36 cellular contexts compared by ENCODE assay signal in the genomic region with DNA sequence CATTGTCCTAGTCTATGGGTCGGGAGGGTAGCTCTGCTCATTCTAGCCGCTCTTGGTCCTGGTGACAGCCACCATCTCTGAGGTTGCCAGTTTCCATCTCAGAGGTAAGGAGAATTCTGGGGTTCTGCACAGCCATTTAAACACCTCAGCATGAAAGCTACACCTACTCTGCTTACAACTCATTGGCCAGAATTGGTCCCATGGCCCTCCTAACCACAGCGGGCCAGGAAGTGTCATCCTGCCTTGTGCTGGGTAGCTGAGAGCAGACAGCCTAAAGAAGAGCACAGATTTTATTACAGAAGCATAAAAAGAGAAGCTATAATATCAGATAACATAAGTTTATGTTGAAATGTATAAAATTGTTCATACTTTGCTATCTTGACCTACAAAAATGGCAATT.
"Had no signal": no experiment of that assay in that cellular context is flagged by ENCODE, and none has a peak within 500 bp of the region (broad histone marks: within the 10 kb centered on the region; RNA-seq: fewer than 3 reads in every experiment).

No MANE protein-coding gene starts in this region.

- H3K27ac Mint-ChIP-seq: activated B cell treated with CpG ODN at 0.5 μM for 24 hours; activated CD4-positive, alpha-beta memory T cell treated with anti-CD3 and anti-CD28 coated beads, Interleukin-2, amount 10 ng/mL, durations not matched to agents 7 days and 5 days; activated CD4-positive, alpha-beta T cell treated with anti-CD3 and anti-CD28 coated beads, Interleukin-2, amount 10 ng/mL, durations not matched to agents 24 days and 14 days; activated CD8-positive, alpha-beta memory T cell treated with anti-CD3 and anti-CD28 coated beads, Interleukin-2, amount 10 ng/mL, durations not matched to agents 7 days and 5 days; activated naive CD4-positive, alpha-beta T cell treated with anti-CD3 and anti-CD28 coated beads, Interleukin-2, amount 10 ng/mL, durations not matched to agents 7 days and 5 days; activated naive CD4-positive, alpha-beta T cell treated with anti-CD3 and anti-CD28 coated beads, Interleukin-2, amount 50 U/mL, for 24 hours; activated naive CD8-positive, alpha-beta T cell; activated naive CD8-positive, alpha-beta T cell treated with anti-CD3 and anti-CD28 coated beads, Interleukin-2, amount 10 ng/mL, durations not matched to agents 7 days and 5 days; activated naive CD8-positive, alpha-beta T cell treated with anti-CD3 and anti-CD28 coated beads, Interleukin-2, amount 50 U/mL, for 24 hours; activated T-cell treated with anti-CD3 and anti-CD28 coated beads, Interleukin-2, amount 50 U/mL, for 24 hours; activated T-helper 2 cell treated with anti-CD3 and anti-CD28 coated beads, Interferon-gamma antibody, Interleukin-2, Interleukin-4, amounts not matched to agents 10 μg/mL and 5 μg/mL and 100 μg/mL, durations not matched to agents 14 hours and 24 hours and 36 hours; brain; T-helper 1 cell treated with Interleukin-12 subunit alpha and Interleukin-12 subunit beta and Interleukin-4 antibody, amounts not matched to agents 30 μg/mL and 1 μg/mL, for 36 hours; T-helper 2 cell treated with Interferon-gamma antibody and Interleukin-4, amounts not matched to agents 5 μg/mL and 100 μg/mL, for 36 hours had no signal

- H3K4me3 Mint-ChIP-seq: activated B cell treated with CpG ODN at 0.5 μM for 24 hours; activated CD4-positive, alpha-beta memory T cell treated with anti-CD3 and anti-CD28 coated beads, Interleukin-2, amount 10 ng/mL, durations not matched to agents 7 days and 5 days; activated CD4-positive, alpha-beta T cell treated with anti-CD3 and anti-CD28 coated beads, Interleukin-2, amount 10 ng/mL, durations not matched to agents 24 days and 14 days; activated CD8-positive, alpha-beta memory T cell treated with anti-CD3 and anti-CD28 coated beads, Interleukin-2, amount 10 ng/mL, durations not matched to agents 7 days and 5 days; activated naive CD4-positive, alpha-beta T cell treated with anti-CD3 and anti-CD28 coated beads, Interleukin-2, amount 10 ng/mL, durations not matched to agents 7 days and 5 days; activated naive CD4-positive, alpha-beta T cell treated with anti-CD3 and anti-CD28 coated beads, Interleukin-2, amount 50 U/mL, for 24 hours; activated naive CD8-positive, alpha-beta T cell; activated naive CD8-positive, alpha-beta T cell treated with anti-CD3 and anti-CD28 coated beads, Interleukin-2, amount 10 ng/mL, durations not matched to agents 7 days and 5 days; activated naive CD8-positive, alpha-beta T cell treated with anti-CD3 and anti-CD28 coated beads, Interleukin-2, amount 50 U/mL, for 24 hours; activated T-cell treated with anti-CD3 and anti-CD28 coated beads, Interleukin-2, amount 50 U/mL, for 24 hours; brain; central memory CD8-positive, alpha-beta T cell; T-helper 1 cell treated with Interleukin-12 subunit alpha and Interleukin-12 subunit beta and Interleukin-4 antibody, amounts not matched to agents 30 μg/mL and 1 μg/mL, for 36 hours; T-helper 2 cell treated with Interferon-gamma antibody and Interleukin-4, amounts not matched to agents 5 μg/mL and 100 μg/mL, for 36 hours had no signal

- H3K27me3 ChIP-seq: ascending aorta, cardiac muscle cell, colonic mucosa had no signal

- H3K36me3 Mint-ChIP-seq: activated CD8-positive, alpha-beta memory T cell treated with anti-CD3 and anti-CD28 coated beads, Interleukin-2, amount 10 ng/mL, durations not matched to agents 7 days and 5 days; activated naive CD4-positive, alpha-beta T cell treated with anti-CD3 and anti-CD28 coated beads, Interleukin-2, amount 10 ng/mL, durations not matched to agents 7 days and 5 days; activated naive CD8-positive, alpha-beta T cell; activated naive CD8-positive, alpha-beta T cell treated with anti-CD3 and anti-CD28 coated beads, Interleukin-2, amount 10 ng/mL, durations not matched to agents 7 days and 5 days had no signal

- H3K36me3 ChIP-seq: ascending aorta, cardiac muscle cell, colonic mucosa had no signal

- FAIRE-seq: bronchial epithelial cell, TTC549 had no signal

- H3K4me3 ChIP-seq: ascending aorta, cardiac muscle cell, colonic mucosa had no signal

- ATAC-seq: activated CD8-positive, alpha-beta memory T cell treated with anti-CD3 and anti-CD28 coated beads, Interleukin-2, amount 10 ng/mL, durations not matched to agents 7 days and 5 days; activated naive CD8-positive, alpha-beta T cell treated with anti-CD3 and anti-CD28 coated beads, Interleukin-2, amount 50 U/mL, for 24 hours had no signal

- DNase-seq: activated B cell treated with CpG ODN at 0.5 μM for 24 hours; activated CD4-positive, alpha-beta memory T cell treated with anti-CD3 and anti-CD28 coated beads, Interleukin-2, amount 10 ng/mL, durations not matched to agents 7 days and 5 days; activated CD4-positive, alpha-beta T cell treated with anti-CD3 and anti-CD28 coated beads for 4 hours; activated CD4-positive, alpha-beta T cell treated with anti-CD3 and anti-CD28 coated beads, Interleukin-2, amount 10 ng/mL, durations not matched to agents 24 days and 14 days; activated CD4-positive, alpha-beta T cell treated with anti-CD3 and anti-CD28 coated beads, Interleukin-2, amount 50 U/mL, for 48 hours; activated CD4-positive, CD25-positive, alpha-beta regulatory T cell treated with anti-CD3 and anti-CD28 coated beads, Interleukin-2, amount 50 U/mL, for 72 hours; activated CD8-positive, alpha-beta memory T cell treated with anti-CD3 and anti-CD28 coated beads for 24 hours; activated CD8-positive, alpha-beta memory T cell treated with anti-CD3 and anti-CD28 coated beads, Interleukin-2, amount 10 ng/mL, durations not matched to agents 7 days and 5 days; activated CD8-positive, alpha-beta memory T cell treated with anti-CD3 and anti-CD28 coated beads, Interleukin-2, amount 50 U/mL, for 48 hours; activated effector memory CD4-positive, alpha-beta T cell treated with Interleukin-2 at 50 U/mL for 16 hours; activated gamma-delta T cell; activated naive CD4-positive, alpha-beta T cell treated with anti-CD3 and anti-CD28 coated beads, Interleukin-2, amount 10 ng/mL, durations not matched to agents 7 days and 5 days; activated naive CD4-positive, alpha-beta T cell treated with Interleukin-2 at 50 U/mL for 16 hours; activated naive CD8-positive, alpha-beta T cell treated with anti-CD3 and anti-CD28 coated beads, Interleukin-2, amount 10 ng/mL, durations not matched to agents 7 days and 5 days; activated naive CD8-positive, alpha-beta T cell treated with anti-CD3 and anti-CD28 coated beads, Interleukin-2, amount 50 U/mL, for 24 hours; activated T-cell treated with anti-CD3 and anti-CD28 coated beads, Interleukin-2, amount 50 U/mL, for 24 hours; activated T-cell treated with anti-CD3 and anti-CD28 coated beads, Interleukin-2, amount 50 U/mL, for 48 hours; amygdala; anterior cingulate cortex; caudate nucleus; cerebellar nuclear complex; colonic mucosa; T-helper 2 cell; T-helper 9 cell had no signal

- H3K4me1 Mint-ChIP-seq: activated B cell treated with CpG ODN at 0.5 μM for 24 hours; activated CD4-positive, alpha-beta memory T cell treated with anti-CD3 and anti-CD28 coated beads, Interleukin-2, amount 10 ng/mL, durations not matched to agents 7 days and 5 days; activated CD4-positive, alpha-beta T cell treated with anti-CD3 and anti-CD28 coated beads, Interleukin-2, amount 10 ng/mL, durations not matched to agents 24 days and 14 days; activated CD8-positive, alpha-beta memory T cell treated with anti-CD3 and anti-CD28 coated beads, Interleukin-2, amount 10 ng/mL, durations not matched to agents 7 days and 5 days; activated naive CD4-positive, alpha-beta T cell treated with anti-CD3 and anti-CD28 coated beads, Interleukin-2, amount 10 ng/mL, durations not matched to agents 7 days and 5 days; activated naive CD4-positive, alpha-beta T cell treated with anti-CD3 and anti-CD28 coated beads, Interleukin-2, amount 50 U/mL, for 24 hours; activated naive CD8-positive, alpha-beta T cell treated with anti-CD3 and anti-CD28 coated beads, Interleukin-2, amount 50 U/mL, for 24 hours; brain; central memory CD8-positive, alpha-beta T cell had no signal

- H3K27ac ChIP-seq: ascending aorta, cardiac muscle cell, colonic mucosa, VCaP had no signal

- H3K9me3 ChIP-seq: ascending aorta, colonic mucosa had no signal

- H3K27me3 Mint-ChIP-seq: brain had no signal

- H3K4me1 ChIP-seq: ascending aorta, colonic mucosa had no signal

- H3K9me3 Mint-ChIP-seq: activated B cell treated with CpG ODN at 0.5 μM for 24 hours; activated CD4-positive, alpha-beta memory T cell treated with anti-CD3 and anti-CD28 coated beads, Interleukin-2, amount 10 ng/mL, durations not matched to agents 7 days and 5 days; activated CD4-positive, alpha-beta T cell treated with anti-CD3 and anti-CD28 coated beads, Interleukin-2, amount 10 ng/mL, durations not matched to agents 24 days and 14 days; activated naive CD4-positive, alpha-beta T cell treated with anti-CD3 and anti-CD28 coated beads, Interleukin-2, amount 10 ng/mL, durations not matched to agents 7 days and 5 days; activated naive CD4-positive, alpha-beta T cell treated with anti-CD3 and anti-CD28 coated beads, Interleukin-2, amount 50 U/mL, for 24 hours; activated naive CD8-positive, alpha-beta T cell treated with anti-CD3 and anti-CD28 coated beads, Interleukin-2, amount 10 ng/mL, durations not matched to agents 7 days and 5 days; activated naive CD8-positive, alpha-beta T cell treated with anti-CD3 and anti-CD28 coated beads, Interleukin-2, amount 50 U/mL, for 24 hours; activated T-cell treated with anti-CD3 and anti-CD28 coated beads, Interleukin-2, amount 50 U/mL, for 24 hours; activated T-helper 2 cell treated with anti-CD3 and anti-CD28 coated beads, Interferon-gamma antibody, Interleukin-2, Interleukin-4, amounts not matched to agents 10 μg/mL and 5 μg/mL and 100 μg/mL, durations not matched to agents 14 hours and 24 hours and 36 hours; central memory CD8-positive, alpha-beta T cell; T-helper 1 cell treated with Interleukin-12 subunit alpha and Interleukin-12 subunit beta and Interleukin-4 antibody, amounts not matched to agents 30 μg/mL and 1 μg/mL, for 36 hours; T-helper 2 cell treated with Interferon-gamma antibody and Interleukin-4, amounts not matched to agents 5 μg/mL and 100 μg/mL, for 36 hours had no signal
